25 cellular contexts compared by ENCODE assay signal in genomic region chr12:52608826-52609630, GRCh38. TPM values are rescaled to one million over a fixed set of nuclear protein-coding genes. Genes with fewer than 3 reads are reported as not detected.
DNase-seq lines count a peak whose midpoint lies in the region; ATAC-seq and TF ChIP-seq lines count a peak whose summit lies in the region.
"Had no signal": no experiment of that assay in that cellular context is flagged by ENCODE, and none has a peak within 500 bp of the region (broad histone marks: within the 10 kb centered on the region; RNA-seq: fewer than 3 reads in every experiment).

No MANE protein-coding gene starts in this region.

- H3K36me3 ChIP-seq in esophagus muscularis mucosa (no peaks in the 10 kb centered on the region), upper lobe of right lung (no peaks in the 10 kb centered on the region)
- H3K36me3 ChIP-seq: uterus had no signal

- H3K27me3 ChIP-seq in esophagus muscularis mucosa, result peaks cover 0 to 42% (median 0%) of the 10 kb centered on the region in 4 donors
- peaks cover 17% of the 10 kb centered on the region for H3K27me3 ChIP-seq in upper lobe of right lung
- H3K27me3 ChIP-seq: uterus had no signal

- H3K4me1 ChIP-seq in esophagus muscularis mucosa, result no peaks in the 10 kb centered on the region
- H3K4me1 ChIP-seq in upper lobe of right lung, result no peaks in the 10 kb centered on the region
- H3K4me1 ChIP-seq: uterus had no signal

- H3K4me3 ChIP-seq in esophagus muscularis mucosa (no peak overlapping the region), upper lobe of right lung (no peak overlapping the region)
- H3K4me3 ChIP-seq: GM23338, hepatocyte, uterus had no signal

- peak overlapping the region; percentile 93 for H3K27ac Mint-ChIP-seq in activated CD4-positive, alpha-beta T cell treated with anti-CD3 and anti-CD28 coated beads, Interleukin-2, amount 10 ng/mL, durations not matched to agents 7 days and 5 days
- H3K27ac Mint-ChIP-seq: activated T-helper 17 cell treated with anti-CD3 and anti-CD28 coated beads, Interleukin-2, amount 50 U/mL, for 72 hours; brain; GM23338 had no signal

- H3K9me3 ChIP-seq in esophagus muscularis mucosa, result no peaks in the 10 kb centered on the region
- H3K9me3 ChIP-seq in upper lobe of right lung, result no peaks in the 10 kb centered on the region
- H3K9me3 ChIP-seq: uterus had no signal

- H3K27ac ChIP-seq in esophagus muscularis mucosa (replicated peaks in 1 of 4) (no peak overlapping the region), upper lobe of right lung (no peak overlapping the region)
- H3K27ac ChIP-seq: hepatocyte, uterus had no signal

- no peak overlapping the region for H3K4me3 Mint-ChIP-seq in activated CD4-positive, alpha-beta T cell treated with anti-CD3 and anti-CD28 coated beads, Interleukin-2, amount 10 ng/mL, durations not matched to agents 7 days and 5 days
- H3K4me3 Mint-ChIP-seq: brain, GM23338 had no signal

- H3K9me3 Mint-ChIP-seq in activated CD4-positive, alpha-beta T cell treated with anti-CD3 and anti-CD28 coated beads, Interleukin-2, amount 10 ng/mL, durations not matched to agents 7 days and 5 days, result peaks cover 5% of the 10 kb centered on the region
- H3K9me3 Mint-ChIP-seq: activated T-helper 17 cell treated with anti-CD3 and anti-CD28 coated beads, Interleukin-2, amount 50 U/mL, for 72 hours; brain; GM23338 had no signal

- intact Hi-C loops in cardiac septum (cut with DNase I), result no loop called here
- intact Hi-C loops in left cardiac atrium (cut with DNase I), result no loop called here
- intact Hi-C loops in esophagus muscularis mucosa (cut with DNase I), result no loop called here
- intact Hi-C loops in upper lobe of right lung (cut with DNase I), result no loop called here

- TF ChIP-seq EP300 in esophagus muscularis mucosa (IDR thresholded peaks at IDR 0.05), result no peak

- no peaks in the 10 kb centered on the region for H3K27me3 Mint-ChIP-seq in activated CD4-positive, alpha-beta T cell treated with anti-CD3 and anti-CD28 coated beads, Interleukin-2, amount 10 ng/mL, durations not matched to agents 7 days and 5 days

- TF ChIP-seq POLR2A in esophagus muscularis mucosa (IDR thresholded peaks at IDR 0.05; ENCODE audit: low read depth), result no peak

- ATAC-seq in left cardiac atrium (no peak), upper lobe of right lung (no peak)
- ATAC-seq: activated T-helper 17 cell treated with anti-CD3 and anti-CD28 coated beads, Interleukin-2, amount 50 U/mL, for 72 hours; GM23338; left colon had no signal

- WGBS in esophagus muscularis mucosa, result 63% methylated on average over 7 of the region's 8 CpGs

- peaks cover 32% of the 10 kb centered on the region for H3K36me3 Mint-ChIP-seq in activated CD4-positive, alpha-beta T cell treated with anti-CD3 and anti-CD28 coated beads, Interleukin-2, amount 10 ng/mL, durations not matched to agents 7 days and 5 days (ENCODE audit: low read depth)
- H3K36me3 Mint-ChIP-seq: brain had no signal

- no peak for TF ChIP-seq CTCF in esophagus muscularis mucosa (IDR thresholded peaks at IDR 0.05)
- no peak for TF ChIP-seq CTCF in upper lobe of right lung (IDR thresholded peaks at IDR 0.05)

- peaks cover 86% of the 10 kb centered on the region for H3K4me1 Mint-ChIP-seq in activated CD4-positive, alpha-beta T cell treated with anti-CD3 and anti-CD28 coated beads, Interleukin-2, amount 10 ng/mL, durations not matched to agents 7 days and 5 days
- H3K4me1 Mint-ChIP-seq: brain, GM23338 had no signal

- no peak for DNase-seq in activated CD4-positive, alpha-beta T cell treated with anti-CD3 and anti-CD28 coated beads, Interleukin-2, amount 10 ng/mL, durations not matched to agents 7 days and 5 days
- no peak for DNase-seq in activated CD4-positive, alpha-beta T cell treated with anti-CD3 and anti-CD28 coated beads, Interleukin-2, amount 50 U/mL, for 1 hour
- peak; percentile 51 for DNase-seq in cardiac septum (ENCODE audit: low spot score)
- DNase-seq in left cardiac atrium, result no peak
- peak; percentile 82 for DNase-seq in esophagus muscularis mucosa (ENCODE audit: extremely low spot score)
- DNase-seq in upper lobe of right lung, result peak; percentile 40
- no peak for DNase-seq in NCI-H748 (lab: John Stamatoyannopoulos, UW; ENCODE audit: unreplicated experiment)
- no peak for DNase-seq in NCI-H2171 (lab: John Stamatoyannopoulos, UW)
- DNase-seq: Kasumi-1; left colon; NCI-H1417 treated with DMSO at 0.1 percent for 48 hours; NCI-H2081; NCI-H2227 treated with DMSO at 0.1 percent for 48 hours; NCI-H69; Right ventricle myocardium superior; small intestine; stimulated activated naive CD4-positive, alpha-beta T cell treated with Interleukin-2 at 50 U/mL for 16 hours; uterus had no signal

- POLR2A ChIA-PET in activated CD4-positive, alpha-beta T cell treated with anti-CD3 and anti-CD28 coated beads, Interleukin-2, amount 10 ng/mL, durations not matched to agents 7 days and 5 days (lab: Charles Lee), result no interaction called here

- CTCF ChIA-PET in activated CD4-positive, alpha-beta T cell treated with anti-CD3 and anti-CD28 coated beads, Interleukin-2, amount 10 ng/mL, durations not matched to agents 7 days and 5 days (lab: Charles Lee), result interaction anchor here (0.9 to 1.7 kb wide), 3 partner anchors 9 to 262 kb away, joined by 3 read pairs; no protein-coding TSS in a partner anchor

RNA-seq across cellular contexts. Expression of gene KRT72, which starts 7.8 kb away (rescaled TPM):
- total RNA-seq in activated CD4-positive, alpha-beta T cell treated with anti-CD3 and anti-CD28 coated beads, Interleukin-2, amount 10 ng/mL, durations not matched to agents 7 days and 5 days, result 10 to 100 TPM; 12.3 to 13.0 TPM
- not detected for total RNA-seq in cardiac septum
- total RNA-seq in left cardiac atrium, result not detected
- total RNA-seq in esophagus muscularis mucosa, result not detected
- not detected for total RNA-seq in upper lobe of right lung
- total RNA-seq: A172; activated T-helper 17 cell treated with anti-CD3 and anti-CD28 coated beads, Interleukin-2, amount 50 U/mL, for 72 hours; Daoy; GM23338; hepatocyte; left colon; Right ventricle myocardium superior; temporal lobe had no signal

RNA-seq across cellular contexts. Expression of gene KRT73, which starts 9.3 kb away (rescaled TPM):
- 1 to 10 TPM; 8.2 to 8.6 TPM for total RNA-seq in activated CD4-positive, alpha-beta T cell treated with anti-CD3 and anti-CD28 coated beads, Interleukin-2, amount 10 ng/mL, durations not matched to agents 7 days and 5 days
- total RNA-seq in cardiac septum (not detected), left cardiac atrium (not detected), esophagus muscularis mucosa (not detected), upper lobe of right lung (0.52 TPM)
- total RNA-seq: A172; activated T-helper 17 cell treated with anti-CD3 and anti-CD28 coated beads, Interleukin-2, amount 50 U/mL, for 72 hours; Daoy; GM23338; hepatocyte; left colon; Right ventricle myocardium superior; temporal lobe; uterus had no signal

RNA-seq across cellular contexts. Expression of gene KRT74, which starts 35.4 kb away (rescaled TPM):
- under 1 TPM; 0.15 TPM for total RNA-seq in activated CD4-positive, alpha-beta T cell treated with anti-CD3 and anti-CD28 coated beads, Interleukin-2, amount 10 ng/mL, durations not matched to agents 7 days and 5 days
- total RNA-seq in cardiac septum (not detected), left cardiac atrium (not detected), esophagus muscularis mucosa (not detected), upper lobe of right lung (not detected)
- total RNA-seq: A172; activated T-helper 17 cell treated with anti-CD3 and anti-CD28 coated beads, Interleukin-2, amount 50 U/mL, for 72 hours; Daoy; GM23338; hepatocyte; left colon; Right ventricle myocardium superior; temporal lobe; uterus had no signal

RNA-seq across cellular contexts. Expression of gene KRT2, which starts 43.0 kb away (rescaled TPM):
- under 1 TPM; 0.10 TPM for total RNA-seq in activated CD4-positive, alpha-beta T cell treated with anti-CD3 and anti-CD28 coated beads, Interleukin-2, amount 10 ng/mL, durations not matched to agents 7 days and 5 days
- total RNA-seq in cardiac septum, result not detected
- total RNA-seq in left cardiac atrium, result not detected
- total RNA-seq in esophagus muscularis mucosa, result not detected
- total RNA-seq in upper lobe of right lung, result not detected
- total RNA-seq: A172; activated T-helper 17 cell treated with anti-CD3 and anti-CD28 coated beads, Interleukin-2, amount 50 U/mL, for 72 hours; GM23338; hepatocyte; left colon; Right ventricle myocardium superior; temporal lobe; uterus had no signal

RNA-seq across cellular contexts. Expression of gene KRT71, which starts 56.1 kb away (rescaled TPM):
- not detected for total RNA-seq in activated CD4-positive, alpha-beta T cell treated with anti-CD3 and anti-CD28 coated beads, Interleukin-2, amount 10 ng/mL, durations not matched to agents 7 days and 5 days
- total RNA-seq in cardiac septum, result not detected
- not detected for total RNA-seq in left cardiac atrium
- not detected for total RNA-seq in esophagus muscularis mucosa
- total RNA-seq in upper lobe of right lung, result not detected
- total RNA-seq: A172; activated T-helper 17 cell treated with anti-CD3 and anti-CD28 coated beads, Interleukin-2, amount 50 U/mL, for 72 hours; Daoy; GM23338; hepatocyte; left colon; Right ventricle myocardium superior; uterus had no signal

Comparison
In these comparisons a context has a peak if more than half of its experiments do, and no peak if none do; other contexts are left out.
1. DNase-seq: peak in cardiac septum (single experiment), esophagus muscularis mucosa (single experiment) and upper lobe of right lung (single experiment); none in activated CD4-positive, alpha-beta T cell treated with anti-CD3 and anti-CD28 coated beads, Interleukin-2, amount 10 ng/mL, durations not matched to agents 7 days and 5 days (single experiment), activated CD4-positive, alpha-beta T cell treated with anti-CD3 and anti-CD28 coated beads, Interleukin-2, amount 50 U/mL, for 1 hour (single experiment), left cardiac atrium (single experiment), NCI-H748 (single experiment) and NCI-H2171 (single experiment).
2. RNA of gene KRT72, which starts 7.8 kb away (total RNA-seq): 12.3 to 13.0 TPM in activated CD4-positive, alpha-beta T cell treated with anti-CD3 and anti-CD28 coated beads, Interleukin-2, amount 10 ng/mL, durations not matched to agents 7 days and 5 days; not detected in upper lobe of right lung (single experiment), not detected in left cardiac atrium, not detected in cardiac septum (single experiment) and not detected in esophagus muscularis mucosa; every median in the first group is over 10 times any median in the second.